Comparison of ENCODE assay signal across 9 cellular contexts in genomic region chr3:159911011-159911663, GRCh38.
DNase-seq lines count a peak whose midpoint lies in the region; ATAC-seq and TF ChIP-seq lines count a peak whose summit lies in the region.
"Had no signal": no experiment of that assay in that cellular context is flagged by ENCODE, and none has a peak within 500 bp of the region (broad histone marks: within the 10 kb centered on the region; RNA-seq: fewer than 3 reads in every experiment).

No MANE protein-coding gene starts in this region.

- peaks cover 3% of the 10 kb centered on the region for H3K9me3 Mint-ChIP-seq in activated T-helper 2 cell treated with anti-CD3 and anti-CD28 coated beads, Interferon-gamma antibody, Interleukin-2, Interleukin-4, amounts not matched to agents 10 μg/mL and 5 μg/mL and 100 μg/mL, durations not matched to agents 14 hours and 24 hours and 36 hours
- no peaks in the 10 kb centered on the region for H3K9me3 Mint-ChIP-seq in natural killer cell treated with Interleukin-12 subunit alpha and Interleukin-12 subunit beta and Interleukin-15 and Interleukin-18, amount 100 ng/mL, for 72 hours

- no peaks in the 10 kb centered on the region for H3K27me3 ChIP-seq in SK-N-SH (ENCODE audit: insufficient read depth)

- no peak for TF ChIP-seq CTCF in SK-N-SH (IDR thresholded peaks at IDR 0.05)
- no peak for TF ChIP-seq CTCF in lower leg skin (IDR thresholded peaks at IDR 0.05)

- DNase-seq in SK-N-SH, result no peak
- no peak for DNase-seq in activated T-helper 2 cell treated with anti-CD3 and anti-CD28 coated beads, Interferon-gamma antibody, Interleukin-2, Interleukin-4, amounts not matched to agents 10 μg/mL and 5 μg/mL and 100 μg/mL, durations not matched to agents 14 hours and 24 hours and 36 hours (ENCODE audit: low spot score)
- DNase-seq in natural killer cell treated with Interleukin-12 subunit alpha and Interleukin-12 subunit beta and Interleukin-15 and Interleukin-18, amount 100 ng/mL, for 72 hours (ENCODE audit: low spot score), result no peak
- no peak for DNase-seq in NCI-H1092 treated with DMSO at 0.1 percent for 48 hours (lab: John Stamatoyannopoulos, UW)
- DNase-seq in lower leg skin (ENCODE audit: low spot score in 2 of 2), result no peak
- DNase-seq in NCI-H526 treated with DMSO at 0.1 percent for 48 hours (lab: John Stamatoyannopoulos, UW), result no peak

- H3K79me2 ChIP-seq in SK-N-SH (ENCODE audit: insufficient read depth), result no peaks in the 10 kb centered on the region

- peak overlapping the region; percentile 39; the same call in 1 of the 2 replicates for H2AFZ ChIP-seq in SK-N-SH (ENCODE audit: low read depth)

- H3K27me3 Mint-ChIP-seq in activated T-helper 2 cell treated with anti-CD3 and anti-CD28 coated beads, Interferon-gamma antibody, Interleukin-2, Interleukin-4, amounts not matched to agents 10 μg/mL and 5 μg/mL and 100 μg/mL, durations not matched to agents 14 hours and 24 hours and 36 hours (ENCODE audit: low read depth), result peaks cover 16% of the 10 kb centered on the region
- peaks cover 0 to 6% of the 10 kb centered on the region in 2 donors for H3K27me3 Mint-ChIP-seq in natural killer cell treated with Interleukin-12 subunit alpha and Interleukin-12 subunit beta and Interleukin-15 and Interleukin-18, amount 100 ng/mL, for 72 hours

- H3K36me3 Mint-ChIP-seq in activated T-helper 2 cell treated with anti-CD3 and anti-CD28 coated beads, Interferon-gamma antibody, Interleukin-2, Interleukin-4, amounts not matched to agents 10 μg/mL and 5 μg/mL and 100 μg/mL, durations not matched to agents 14 hours and 24 hours and 36 hours (ENCODE audit: low read depth), result no peaks in the 10 kb centered on the region
- H3K36me3 Mint-ChIP-seq in natural killer cell treated with Interleukin-12 subunit alpha and Interleukin-12 subunit beta and Interleukin-15 and Interleukin-18, amount 100 ng/mL, for 72 hours, result no peaks in the 10 kb centered on the region

- H3K9ac ChIP-seq in SK-N-SH, result no peak overlapping the region

- H3K4me2 ChIP-seq in SK-N-SH, result no peak overlapping the region
- H3K4me2 ChIP-seq: A549 had no signal

- no peaks in the 10 kb centered on the region for H3K9me2 ChIP-seq in SK-N-SH

- no peak overlapping the region for H3K27ac Mint-ChIP-seq in activated T-helper 2 cell treated with anti-CD3 and anti-CD28 coated beads, Interferon-gamma antibody, Interleukin-2, Interleukin-4, amounts not matched to agents 10 μg/mL and 5 μg/mL and 100 μg/mL, durations not matched to agents 14 hours and 24 hours and 36 hours
- peak overlapping the region in 1 of 2 donors; percentile 6 for H3K27ac Mint-ChIP-seq in natural killer cell treated with Interleukin-12 subunit alpha and Interleukin-12 subunit beta and Interleukin-15 and Interleukin-18, amount 100 ng/mL, for 72 hours

- H3K4me1 Mint-ChIP-seq in activated T-helper 2 cell treated with anti-CD3 and anti-CD28 coated beads, Interferon-gamma antibody, Interleukin-2, Interleukin-4, amounts not matched to agents 10 μg/mL and 5 μg/mL and 100 μg/mL, durations not matched to agents 14 hours and 24 hours and 36 hours (ENCODE audit: low read depth), result peaks cover 12% of the 10 kb centered on the region
- H3K4me1 Mint-ChIP-seq in natural killer cell treated with Interleukin-12 subunit alpha and Interleukin-12 subunit beta and Interleukin-15 and Interleukin-18, amount 100 ng/mL, for 72 hours (ENCODE audit: low read depth in 2 of 2), result peaks cover 10 to 12% of the 10 kb centered on the region in 2 donors

- no peak for TF ChIP-seq EP300 in SK-N-SH (IDR thresholded peaks at IDR 0.05; ENCODE audit: borderline replicate concordance in 1 of 2, low read depth in 1 of 2, low read length in 1 of 2)

- H3K9me3 ChIP-seq in SK-N-SH, result no peaks in the 10 kb centered on the region
- H3K9me3 ChIP-seq: A549 had no signal

- POLR2A ChIA-PET in SK-N-SH (lab: Yijun Ruan, JAX), result no interaction called here

- intact Hi-C loops in activated T-helper 2 cell treated with anti-CD3 and anti-CD28 coated beads, Interferon-gamma antibody, Interleukin-2, Interleukin-4, amounts not matched to agents 10 μg/mL and 5 μg/mL and 100 μg/mL, durations not matched to agents 14 hours and 24 hours and 36 hours (cut with micrococcal nuclease), result no loop called here
- intact Hi-C loops in lower leg skin (cut with DNase I; ENCODE audit: low total_unique reads), result no loop called here

- no peak for ATAC-seq in SK-N-SH treated with all-trans-retinoic acid at 6 μM for 48 hours
- peak; percentile 93 for ATAC-seq in HG02885 (IDR thresholded peaks at IDR 0.05; ENCODE audit: poor library complexity, unreplicated experiment)
- ATAC-seq in natural killer cell treated with Interleukin-12 subunit alpha and Interleukin-12 subunit beta and Interleukin-15 and Interleukin-18, amount 100 ng/mL, for 72 hours, result peak in 1 of 2 donors; percentile 59
- ATAC-seq: A549 had no signal

- TF ChIP-seq RAD21 in SK-N-SH (IDR thresholded peaks at IDR 0.05; ENCODE audit: low read length), result no peak

- no peaks in the 10 kb centered on the region for H3K36me3 ChIP-seq in SK-N-SH (replicated peaks in 1 of 2; ENCODE audit: control insufficient read depth in 1 of 2, insufficient read depth in 2 of 2, low read length in 1 of 2)

- no peaks in the 10 kb centered on the region; a peak in 1 of 4 replicates for H3K4me1 ChIP-seq in SK-N-SH (ENCODE audit: control insufficient read depth in 1 of 2, insufficient read depth in 2 of 2, low read depth in 1 of 2, low read length in 1 of 2)

- CTCF ChIA-PET in SK-N-SH (lab: Yijun Ruan, JAX), result interaction anchor here (0.6 to 1.7 kb wide), 2 partner anchors 78 kb away, joined by 3 to 7 read pairs; partner anchors contain the start of gene IL12A

- no peak for TF ChIP-seq POLR2A in lower leg skin (IDR thresholded peaks at IDR 0.05)

- H3K4me3 ChIP-seq in SK-N-SH (ENCODE audit: low read depth in 2 of 2, low read length in 1 of 2) (no peak overlapping the region), lower leg skin (ENCODE audit: low read depth, poor library complexity, severe bottlenecking) (no peak overlapping the region)
- H3K4me3 ChIP-seq: A549 had no signal

- no peak overlapping the region for H3K27ac ChIP-seq in SK-N-SH (ENCODE audit: low read depth in 2 of 2, low read length in 1 of 2)
- H3K27ac ChIP-seq: A549 had no signal

- WGBS in SK-N-SH (ENCODE audit: low lambda C conversion rate), result 88% methylated on average over 7 of the region's 7 CpGs
- WGBS in lower leg skin, 2 donors, result 66 to 72% methylated on average over 7 of the region's 7 CpGs

- no peaks in the 10 kb centered on the region for H3F3A ChIP-seq in SK-N-SH (replicated peaks; ENCODE audit: insufficient read depth)

- peak overlapping the region; percentile 2 for H3K4me3 Mint-ChIP-seq in activated T-helper 2 cell treated with anti-CD3 and anti-CD28 coated beads, Interferon-gamma antibody, Interleukin-2, Interleukin-4, amounts not matched to agents 10 μg/mL and 5 μg/mL and 100 μg/mL, durations not matched to agents 14 hours and 24 hours and 36 hours (ENCODE audit: low read depth)
- H3K4me3 Mint-ChIP-seq in natural killer cell treated with Interleukin-12 subunit alpha and Interleukin-12 subunit beta and Interleukin-15 and Interleukin-18, amount 100 ng/mL, for 72 hours, result peak overlapping the region; percentile 55

- no peaks in the 10 kb centered on the region for H4K20me1 ChIP-seq in SK-N-SH (ENCODE audit: insufficient read depth)

TF ChIP-seq in SK-N-SH, 30 proteins besides CTCF, POLR2A, EP300 and RAD21:
- no peak for TF ChIP-seq EZH2phosphoT487 (IDR thresholded peaks at IDR 0.05; ENCODE audit: borderline replicate concordance, low read depth)

TF ChIP-seq in SK-N-SH treated with all-trans-retinoic acid at 6 μM for 48 hours, 23 proteins besides CTCF, POLR2A, EP300 and RAD21:
- TF ChIP-seq BACH2 (CRISPR knock-in tag; IDR thresholded peaks at IDR 0.05; ENCODE audit: borderline replicate concordance) (no peak), ZFP30 (CRISPR knock-in tag; IDR thresholded peaks at IDR 0.05) (no peak), PPARA (CRISPR knock-in tag; IDR thresholded peaks at IDR 0.05; ENCODE audit: borderline replicate concordance) (no peak), TOX (CRISPR knock-in tag; IDR thresholded peaks at IDR 0.05; ENCODE audit: borderline replicate concordance) (no peak), PATZ1 (CRISPR knock-in tag; IDR thresholded peaks at IDR 0.05; ENCODE audit: borderline replicate concordance) (no peak), ISL1 (CRISPR knock-in tag; IDR thresholded peaks at IDR 0.05) (no peak), ZNF565 (CRISPR knock-in tag; conservative IDR thresholded peaks at IDR 0.05; ENCODE audit: low read depth) (no peak), ESRRG (CRISPR knock-in tag; IDR thresholded peaks at IDR 0.05) (no peak), OSR1 (CRISPR knock-in tag; IDR thresholded peaks at IDR 0.05) (no peak), ZFP3 (CRISPR knock-in tag; IDR thresholded peaks at IDR 0.05) (no peak), CREB5 (CRISPR knock-in tag; IDR thresholded peaks at IDR 0.05; ENCODE audit: low read depth) (no peak), ARNTL (CRISPR knock-in tag; IDR thresholded peaks at IDR 0.05; ENCODE audit: borderline replicate concordance, low read depth) (no peak)
